ENCODE assay signal across 1 cellular context in genomic region chr11:77820565-77821348, GRCh38.
A peak's percentile ranks its signal among the peaks of the same experiment; 100 is the strongest.
TF ChIP-seq lines count a peak whose summit lies in the region.

TSS of gene AAMDC (plus strand) at chr11:77821144. CDS start at chr11:77842497, 21,353 bp downstream.
TSS of gene RSF1 (minus strand) at chr11:77820722. CDS start at chr11:77820714, 8 bp downstream.

TF ChIP-seq in K562, 482 proteins besides CTCF, POLR2A, EP300 and RAD21 (continued from another document and continues in another):
- TF ChIP-seq ZBTB40 (IDR thresholded peaks at IDR 0.05) (peak; percentile 61), ZBTB40 (CRISPR knock-in tag; IDR thresholded peaks at IDR 0.05) (no peak), SIN3B (IDR thresholded peaks at IDR 0.05; ENCODE audit: low read depth) (peak; percentile 35; the same call in 1 of the 2 replicates), USF1 (CRISPR knock-in tag; IDR thresholded peaks at IDR 0.05) (no peak), CBFB (CRISPR knock-in tag; IDR thresholded peaks at IDR 0.05) (no peak), KLF6 (CRISPR knock-in tag; IDR thresholded peaks at IDR 0.05; ENCODE audit: borderline replicate concordance) (no peak), JUND (IDR thresholded peaks at IDR 0.05; ENCODE audit: borderline replicate concordance, low read depth, low read length) (peak; percentile 66), JUND (tag; IDR thresholded peaks at IDR 0.05; ENCODE audit: borderline replicate concordance, low read depth, low read length) (peak; percentile 22; the same call in 1 of the 3 replicates), ZNF143 (CRISPR knock-in tag; IDR thresholded peaks at IDR 0.05) (no peak), ZNF699 (CRISPR knock-in tag; IDR thresholded peaks at IDR 0.05; ENCODE audit: insufficient replicate concordance) (no peak), NUFIP1 (IDR thresholded peaks at IDR 0.05; ENCODE audit: partially characterized antibody) (no peak), MITF (IDR thresholded peaks at IDR 0.05) (no peak), CBX5 (IDR thresholded peaks at IDR 0.05; ENCODE audit: borderline replicate concordance, low read depth) (no peak), ZNF395 (CRISPR knock-in tag; IDR thresholded peaks at IDR 0.05) (no peak), GMEB1 (CRISPR knock-in tag; IDR thresholded peaks at IDR 0.05) (peak; percentile 37; the same call in 1 of the 2 replicates), NR3C1 (CRISPR knock-in tag; IDR thresholded peaks at IDR 0.05) (no peak), MXD1 (CRISPR knock-in tag; IDR thresholded peaks at IDR 0.05; ENCODE audit: borderline replicate concordance, poor library complexity, severe bottlenecking) (no peak), ZNF24 (IDR thresholded peaks at IDR 0.05) (peak; percentile 99), RFX5 (IDR thresholded peaks at IDR 0.05; ENCODE audit: low read depth, low read length) (no peak), SIX5 (IDR thresholded peaks at IDR 0.05; ENCODE audit: borderline replicate concordance in 1 of 2, insufficient read depth in 1 of 2, low read depth in 1 of 2, low read length in 2 of 2) (no peak), GTF2F1 (IDR thresholded peaks at IDR 0.05; ENCODE audit: low read depth, low read length) (no peak), ZNF639 (CRISPR knock-in tag; conservative IDR thresholded peaks at IDR 0.05 in 1 of 2, IDR thresholded peaks at IDR 0.05 in 1 of 2) (peak in 1 of 2 experiments; percentile 84; a peak in 1 of 4 replicates), SUPT5H (IDR thresholded peaks at IDR 0.05) (peak; percentile 81), CREM (IDR thresholded peaks at IDR 0.05; ENCODE audit: low read depth) (peak; percentile 20; the same call in 1 of the 2 replicates), BRF1 (IDR thresholded peaks at IDR 0.05; ENCODE audit: borderline replicate concordance, extremely low read depth, insufficient read length) (no peak), PYGO2 (tag; IDR thresholded peaks at IDR 0.05) (no peak), ZNF408 (CRISPR knock-in tag; IDR thresholded peaks at IDR 0.05; ENCODE audit: low read depth) (no peak), MYBL2 (IDR thresholded peaks at IDR 0.05; ENCODE audit: low read depth) (0 out of 2 replicates have a peak, but pooled peaks have one; percentile 54), MYBL2 (CRISPR knock-in tag; IDR thresholded peaks at IDR 0.05; ENCODE audit: borderline replicate concordance) (no peak), PTBP1 (IDR thresholded peaks at IDR 0.05; ENCODE audit: low read depth, low read length) (no peak), ELF1 (tag; IDR thresholded peaks at IDR 0.05) (peak; percentile 73), NFIC (IDR thresholded peaks at IDR 0.05) (no peak), CEBPB (tag; IDR thresholded peaks at IDR 0.05) (no peak), LARP7 (IDR thresholded peaks at IDR 0.05) (no peak; the same call in none of the 2 replicates), DACH1 (IDR thresholded peaks at IDR 0.05; ENCODE audit: partially characterized antibody) (no peak), CHD4 (IDR thresholded peaks at IDR 0.05; ENCODE audit: insufficient read depth, insufficient replicate concordance, low read depth, low read length, poor library complexity, severe bottlenecking) (no peak), CTBP1 (IDR thresholded peaks at IDR 0.05; ENCODE audit: borderline replicate concordance) (peak; percentile 73), ZBTB26 (CRISPR knock-in tag; IDR thresholded peaks at IDR 0.05) (no peak), ZNF436 (CRISPR knock-in tag; IDR thresholded peaks at IDR 0.05) (no peak), MLLT1 (IDR thresholded peaks at IDR 0.05) (peak in 1 of 2 experiments; percentile 100; a peak in 2 of 4 replicates), YBX1 (IDR thresholded peaks at IDR 0.05) (no peak), ZSCAN32 (CRISPR knock-in tag; IDR thresholded peaks at IDR 0.05) (no peak), TCF7L2 (IDR thresholded peaks at IDR 0.05; ENCODE audit: low read depth, low read length) (no peak; the same call in 1 of the 2 replicates), WHSC1 (IDR thresholded peaks at IDR 0.05; ENCODE audit: low read length) (no peak), ERF (CRISPR knock-in tag; IDR thresholded peaks at IDR 0.05) (no peak)
